In the genomic region with DNA sequence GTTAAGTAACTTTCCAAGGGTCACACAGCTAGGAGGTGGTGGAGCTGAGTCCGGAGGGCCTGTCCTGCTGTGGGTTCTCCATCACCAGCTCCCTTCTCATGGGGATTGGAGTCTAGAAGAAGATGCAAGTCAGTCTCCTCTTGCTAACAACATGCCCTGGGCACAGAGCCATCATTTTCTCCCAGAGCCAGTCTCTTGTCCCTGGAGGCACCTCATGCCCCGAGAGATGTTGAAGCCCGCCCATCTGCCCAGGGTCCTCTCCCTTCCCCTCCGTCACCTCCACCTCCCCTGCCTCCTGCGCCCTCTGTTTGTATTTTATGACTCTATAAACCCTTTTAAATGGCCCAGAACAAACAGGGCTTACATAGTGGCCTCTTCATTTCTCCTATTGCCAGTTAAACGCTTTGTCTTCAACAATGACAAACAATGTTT, we compare ENCODE assay signal across 14 cellular contexts. TPM values are rescaled to one million over a fixed set of nuclear protein-coding genes. Genes with fewer than 3 reads are reported as not detected.
A peak's percentile ranks its signal among the peaks of the same experiment; 100 is the strongest.
DNase-seq lines count a peak whose midpoint lies in the region; ATAC-seq and TF ChIP-seq lines count a peak whose summit lies in the region.
"Had no signal": no experiment of that assay in that cellular context is flagged by ENCODE, and none has a peak within 500 bp of the region (broad histone marks: within the 10 kb centered on the region; RNA-seq: fewer than 3 reads in every experiment).

No MANE protein-coding gene starts in this region.

- H3K4me3 ChIP-seq in Caco-2 (ENCODE audit: low read depth, low read length) (no peak overlapping the region), right lobe of liver (no peak overlapping the region), coronary artery (no peak overlapping the region)

- no peak for TF ChIP-seq CTCF in Caco-2 (IDR thresholded peaks at IDR 0.05; ENCODE audit: insufficient read depth in 1 of 2, low read depth in 1 of 2, low read length in 1 of 2, severe bottlenecking in 1 of 2, unreplicated experiment in 1 of 2)
- TF ChIP-seq CTCF in right lobe of liver (IDR thresholded peaks at IDR 0.05), result no peak
- no peak for TF ChIP-seq CTCF in coronary artery (IDR thresholded peaks at IDR 0.05)

- peak overlapping the region; percentile 21 to 94 (median 92) for H3K27ac ChIP-seq in right lobe of liver
- H3K27ac ChIP-seq in coronary artery, result no peak overlapping the region
- H3K27ac ChIP-seq: epithelial cell of prostate had no signal

- no peaks in the 10 kb centered on the region for H3K27me3 ChIP-seq in Caco-2 (replicated peaks; ENCODE audit: control insufficient read depth, insufficient read depth, low read length)
- H3K27me3 ChIP-seq in right lobe of liver, result no peaks in the 10 kb centered on the region

- DNase-seq in Caco-2 (no peak), M059J (ENCODE audit: low read depth) (peak; percentile 22), NCI-H69 (lab: John Stamatoyannopoulos, UW) (peak; percentile 92), right lobe of liver (peak in 1 of 3 donors; percentile 56), SIG-M5 treated with dmso at 0.1 percent for 504 hours (lab: John Stamatoyannopoulos, UW; ENCODE audit: unreplicated experiment) (no peak), coronary artery (ENCODE audit: low spot score) (no peak)
- DNase-seq: AML-193, GF-D8, H7, T-helper 1 cell had no signal

- peak overlapping the region; percentile 79 for H3K27ac Mint-ChIP-seq in Caco-2 (ENCODE audit: unreplicated experiment)

- H3K4me1 ChIP-seq in Caco-2 (peaks cover 19% of the 10 kb centered on the region), right lobe of liver (peaks cover 0 to 52% (median 16%) of the 10 kb centered on the region in 4 donors)

- no peak for TF ChIP-seq POLR2A in right lobe of liver (IDR thresholded peaks at IDR 0.05)

- no peaks in the 10 kb centered on the region for H3K36me3 Mint-ChIP-seq in Caco-2 (ENCODE audit: insufficient read depth, unreplicated experiment)

- no peaks in the 10 kb centered on the region for H3K9me3 Mint-ChIP-seq in Caco-2 (ENCODE audit: unreplicated experiment)
- H3K9me3 Mint-ChIP-seq: central memory CD8-positive, alpha-beta T cell had no signal

- POLR2A ChIA-PET in Caco-2 (lab: Charles Lee), result interaction anchor here (0.5 kb wide), 1 partner anchor 818 kb away, joined by 3 read pairs; no protein-coding TSS in a partner anchor

- no TSS peak for BruUV-seq in Caco-2 (replicated peaks; lab: Mats Ljungman, UMichigan)

- H3K4me1 Mint-ChIP-seq in Caco-2 (ENCODE audit: low read depth, unreplicated experiment), result no peaks in the 10 kb centered on the region
- H3K4me1 Mint-ChIP-seq: central memory CD8-positive, alpha-beta T cell had no signal

- ATAC-seq in right lobe of liver (no peak), GM21381 (IDR thresholded peaks at IDR 0.05; ENCODE audit: unreplicated experiment) (no peak), GM18870 (IDR thresholded peaks at IDR 0.05; ENCODE audit: unreplicated experiment) (no peak)

- intact Hi-C loops in Caco-2 (cut with micrococcal nuclease; ENCODE audit: unreplicated experiment), result no loop called here
- intact Hi-C loops in right lobe of liver (cut with DNase I), result no loop called here

- no peak overlapping the region for H3K4me3 Mint-ChIP-seq in Caco-2 (ENCODE audit: unreplicated experiment)
- H3K4me3 Mint-ChIP-seq: central memory CD8-positive, alpha-beta T cell had no signal

- H3K36me3 ChIP-seq in Caco-2 (ENCODE audit: control insufficient read depth, insufficient read depth, low read length) (no peaks in the 10 kb centered on the region), right lobe of liver (peaks cover 0 to 31% (median 4%) of the 10 kb centered on the region in 4 donors)

- CTCF ChIA-PET in Caco-2 (lab: Charles Lee), result no interaction called here

- 46% methylated on average over 6 of the region's 6 CpGs for WGBS in right lobe of liver (ENCODE audit: insufficient coverage, low coverage, low lambda C conversion rate, missing lambda C conversion rate)

- H3K9me3 ChIP-seq in Caco-2, result peaks cover 6% of the 10 kb centered on the region
- no peaks in the 10 kb centered on the region for H3K9me3 ChIP-seq in right lobe of liver

- no peaks in the 10 kb centered on the region for H3K27me3 Mint-ChIP-seq in Caco-2 (ENCODE audit: insufficient read depth, unreplicated experiment)

RNA-seq across cellular contexts. Expression of a gene that starts 55.6 kb away (rescaled TPM):
- total RNA-seq in Caco-2 (2022) (76.9 and 118 TPM in 2 replicates), right lobe of liver (1,000 to 10,000 TPM in 3 of 6 experiments, 100 to 1,000 TPM in 3; 437 to 1,278 (median 1,014) TPM)
- total RNA-seq in M059J (2014; rRNA removed; shearing (Covaris generic)), result 0.74 and 4.0 TPM in 2 replicates

Comparison
In these comparisons a context has a peak if more than half of its experiments do, and no peak if none do; other contexts are left out.
1. DNase-seq: peak in M059J (single experiment) and NCI-H69 (single experiment); none in Caco-2 (0 of 2), SIG-M5 treated with dmso at 0.1 percent for 504 hours (single experiment) and coronary artery (single experiment).
2. H3K27ac ChIP-seq: peak in right lobe of liver (3 of 3); none in coronary artery (0 of 2).
3. RNA of a gene that starts 55.6 kb away (total RNA-seq): 437 to 1,278 TPM in right lobe of liver and 76.9 to 118 TPM in Caco-2; 0.74 to 4.0 TPM in M059J; every median in the first group is over 10 times any median in the second.